ENCODE assay signal across 28 cellular contexts in the genomic region with DNA sequence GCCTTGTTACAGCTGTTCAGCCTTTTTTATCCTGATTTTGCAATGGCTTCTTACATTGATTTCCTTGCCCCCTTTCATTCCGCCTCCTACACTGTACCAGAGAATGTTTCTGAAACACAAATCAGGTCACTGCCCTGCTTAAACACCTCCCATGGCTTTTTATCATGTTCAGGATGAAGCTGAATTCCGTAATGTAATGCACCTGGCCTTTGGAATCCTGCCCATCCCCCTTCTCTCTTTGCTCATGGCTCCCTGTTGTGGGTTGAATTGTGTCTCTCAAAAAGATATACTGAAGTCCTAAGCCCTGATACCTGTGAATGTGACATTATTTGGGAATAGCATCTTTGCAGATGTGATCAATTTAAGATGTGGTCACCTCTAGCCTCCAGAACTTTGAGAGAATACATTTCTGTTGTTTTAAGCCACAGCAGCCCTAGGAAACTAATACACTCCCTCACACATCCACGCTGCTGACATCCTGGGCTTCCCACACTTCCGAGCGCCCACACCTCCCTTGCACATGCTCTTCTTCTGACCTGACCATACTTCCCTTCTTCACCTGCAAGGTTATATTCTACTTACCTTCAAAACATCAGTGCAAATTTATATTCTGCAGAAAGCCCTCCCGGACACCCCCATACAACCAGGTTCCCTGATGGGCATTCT.
"Had no signal": no experiment of that assay in that cellular context is flagged by ENCODE, and none has a peak within 500 bp of the region (broad histone marks: within the 10 kb centered on the region; RNA-seq: fewer than 3 reads in every experiment).

No MANE protein-coding gene starts in this region.

- ATAC-seq: body of pancreas; effector memory CD8-positive, alpha-beta T cell; left ventricle myocardium superior; psoas muscle; stimulated activated memory B cell treated with anti-CD40 and anti-IgM and Interleukin-4, amounts not matched to agents 10 μg/mL and 1 μg/mL and 100 μg/mL, for 72 hours; stimulated activated naive CD8-positive, alpha-beta T cell treated with anti-CD3 and anti-CD28 coated beads, Interleukin-15, amount 100 ng/mL, for 72 hours had no signal

- H3K4me3 ChIP-seq: adrenal gland, body of pancreas, coronary artery, psoas muscle, sigmoid colon, upper lobe of left lung, vagina had no signal

- H3K27ac ChIP-seq: adrenal gland, body of pancreas, coronary artery, parathyroid adenoma, psoas muscle, sigmoid colon, upper lobe of left lung, vagina had no signal

- H3K27me3 ChIP-seq: adrenal gland, body of pancreas, sigmoid colon, upper lobe of left lung, vagina had no signal

- H3K4me1 ChIP-seq: adrenal gland, body of pancreas, parathyroid adenoma, psoas muscle, sigmoid colon, upper lobe of left lung, vagina had no signal

- DNase-seq: activated CD4-positive, alpha-beta T cell treated with anti-CD3 and anti-CD28 coated beads for 4 hours; activated CD4-positive, alpha-beta T cell treated with anti-CD3 and anti-CD28 coated beads, Interleukin-2, amount 50 U/mL, for 48 hours; activated CD8-positive, alpha-beta memory T cell treated with anti-CD3 and anti-CD28 coated beads for 24 hours; activated effector memory CD4-positive, alpha-beta T cell treated with anti-CD3 and anti-CD28 coated beads, Interleukin-2, amount 50 U/mL, for 16 hours; activated naive CD4-positive, alpha-beta T cell treated with anti-CD3 and anti-CD28 coated beads for 36 hours; activated naive CD8-positive, alpha-beta T cell treated with anti-CD3 and anti-CD28 coated beads for 36 hours; adrenal gland; aorta; body of pancreas; cerebellar nuclear complex; effector memory CD8-positive, alpha-beta T cell; foreskin fibroblast; head of caudate nucleus; hypothalamus; left ventricle myocardium superior; naive B cell; nucleus accumbens; psoas muscle; sigmoid colon; small intestine; stimulated activated CD4-positive, alpha-beta T cell treated with anti-CD3 and anti-CD28 coated beads, Interleukin-4, amount 100 ng/mL, for 24 hours; stimulated activated naive CD8-positive, alpha-beta T cell treated with anti-CD3 and anti-CD28 coated beads, Interleukin-15, amount 100 ng/mL, for 72 hours; substantia nigra; upper lobe of left lung had no signal

- H3K9me3 ChIP-seq: adrenal gland, body of pancreas, psoas muscle, sigmoid colon, upper lobe of left lung, vagina had no signal

- H3K36me3 ChIP-seq: adrenal gland, sigmoid colon, upper lobe of left lung, vagina had no signal
